Comparison of ENCODE assay signal across 7 cellular contexts in genomic region chr15:75723847-75724660, GRCh38. TPM values are rescaled to one million over a fixed set of nuclear protein-coding genes. Genes with fewer than 3 reads are reported as not detected.
DNase-seq lines count a peak whose midpoint lies in the region; ATAC-seq and TF ChIP-seq lines count a peak whose summit lies in the region.

No MANE protein-coding gene starts in this region.

- in situ Hi-C loops in GM13976 (cut with MboI; ENCODE audit: low sequenced_read_pairs, unreplicated experiment), result no loop called here

- no peaks in the 10 kb centered on the region for H3K9me3 ChIP-seq in SK-N-MC (ENCODE audit: low read depth, low read length)
- no peaks in the 10 kb centered on the region for H3K9me3 ChIP-seq in left lung

- no peak overlapping the region for H3K27ac ChIP-seq in SK-N-MC
- peak overlapping the region; percentile 31 to 59 for H3K27ac ChIP-seq in left lung

- DNase-seq in GM13976 (ENCODE audit: low spot score) (peak; percentile 87), HT1080 (ENCODE audit: low read depth) (peak; percentile 78), SK-N-MC (ENCODE audit: low read depth, low spot score) (peak; percentile 8), dedifferentiated amniotic fluid mesenchymal stem cell (ENCODE audit: extremely low spot score) (peak; percentile 96), left lung (peak; percentile 83 to 94)
- peak; percentile 34 to 52 for DNase-seq in stimulated activated CD4-positive, alpha-beta T cell treated with anti-CD3 and anti-CD28 coated beads, Interleukin-2, amount 100 ng/mL, for 24 hours

- ATAC-seq in left lung (peak; percentile 89), HG02840 (IDR thresholded peaks at IDR 0.05; ENCODE audit: low FRiP score, unreplicated experiment) (no peak)

- no peak for TF ChIP-seq CTCF in GM13976 (IDR thresholded peaks at IDR 0.05; ENCODE audit: borderline replicate concordance, control extremely low read depth, extremely low read depth, insufficient read depth, missing control alignments)
- no peak for TF ChIP-seq CTCF in left lung (IDR thresholded peaks at IDR 0.05)

- H3K9ac ChIP-seq in SK-N-MC (ENCODE audit: insufficient read length), result no peak overlapping the region

- no peaks in the 10 kb centered on the region for H3K27me3 ChIP-seq in left lung

- H3K36me3 ChIP-seq in SK-N-MC (ENCODE audit: insufficient read depth, low read length) (no peaks in the 10 kb centered on the region), left lung (no peaks in the 10 kb centered on the region)

- H3K4me3 ChIP-seq in SK-N-MC, result no peak overlapping the region
- H3K4me3 ChIP-seq in left lung, result no peak overlapping the region

- intact Hi-C loops in left lung (cut with DNase I), result no loop called here

- peaks cover 4 to 14% of the 10 kb centered on the region in 2 donors for H3K4me1 ChIP-seq in left lung

RNA-seq across cellular contexts. Expression of gene CSPG4, which starts 11.4 kb away (rescaled TPM):
- 15.4 and 16.9 TPM in 2 replicates for total RNA-seq in HT1080 (2014; rRNA removed; shearing (Covaris generic))
- polyA plus RNA-seq in HT1080 (2015; cell fraction: cytosol; rRNA removed), result 4.5 and 4.7 TPM in 2 replicates
- polyA plus RNA-seq in HT1080 (2015; cell fraction: nucleus; rRNA removed), result 63.5 and 65.9 TPM in 2 replicates
- total RNA-seq in left lung, result 10 to 100 TPM; 22.5 to 24.7 TPM

Comparison
In these comparisons a context has a peak if more than half of its experiments do, and no peak if none do; other contexts are left out.
1. DNase-seq: peak in every context shown above with its lines; median percentile 96 in dedifferentiated amniotic fluid mesenchymal stem cell; 88 in left lung; 87 in GM13976; 78 in HT1080; 43 in stimulated activated CD4-positive, alpha-beta T cell treated with anti-CD3 and anti-CD28 coated beads, Interleukin-2, amount 100 ng/mL, for 24 hours; 8 in SK-N-MC.